Comparison of ENCODE assay signal across 1 cellular context in genomic region chr5:172454355-172455086, GRCh38.
A peak's percentile ranks its signal among the peaks of the same experiment; 100 is the strongest.
TF ChIP-seq lines count a peak whose summit lies in the region.

TSS of gene SH3PXD2B (minus strand) at chr5:172454525. CDS start at chr5:172454352, 173 bp downstream.

TF ChIP-seq in K562, 482 proteins besides CTCF, POLR2A, EP300 and RAD21 (continued from another document):
- peak; percentile 80 for TF ChIP-seq MGA (IDR thresholded peaks at IDR 0.05)
- TF ChIP-seq ZNF398 (CRISPR knock-in tag; IDR thresholded peaks at IDR 0.05): no peak
- no peak for TF ChIP-seq ATF1 (CRISPR knock-in tag; IDR thresholded peaks at IDR 0.05)
- peak; percentile 31; the same call in 1 of the 2 replicates for TF ChIP-seq ATF1 (tag; IDR thresholded peaks at IDR 0.05)
- 0 out of 2 replicates have a peak, but pooled peaks have one; percentile 31 for TF ChIP-seq ETV1 (tag; conservative IDR thresholded peaks at IDR 0.05; ENCODE audit: low read depth)
- no peak for TF ChIP-seq NCOA6 (IDR thresholded peaks at IDR 0.05)
- TF ChIP-seq POLR2G (IDR thresholded peaks at IDR 0.05; ENCODE audit: low read depth, low read length): 0 out of 2 replicates have a peak, but pooled peaks have one; percentile 17
- peak; percentile 78 for TF ChIP-seq GTF3C2 (IDR thresholded peaks at IDR 0.05; ENCODE audit: borderline replicate concordance, extremely low read depth, insufficient read length)
